ENCODE assay signal across 17 cellular contexts in the genomic region with DNA sequence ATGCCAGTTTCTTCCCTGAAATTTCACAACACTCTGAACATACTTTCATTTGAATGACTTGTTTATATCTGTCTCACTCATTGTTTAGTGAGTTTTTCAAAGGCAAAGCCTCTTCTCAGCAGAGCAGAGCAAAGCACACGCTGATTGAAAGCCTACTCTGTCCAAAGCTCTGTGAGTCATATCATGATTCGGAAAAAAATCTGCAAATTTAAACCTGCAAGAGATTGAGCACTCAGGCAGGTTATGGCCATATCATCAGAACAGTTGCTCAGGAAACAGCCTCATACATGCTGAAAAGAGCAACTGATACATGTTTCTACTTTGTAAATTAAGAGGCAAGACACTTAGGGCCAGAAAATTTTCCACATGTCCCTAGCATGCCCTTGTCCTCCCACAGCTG.
DNase-seq lines count a peak whose midpoint lies in the region; FAIRE-seq and TF ChIP-seq lines count a peak whose summit lies in the region.
"Had no signal": no experiment of that assay in that cellular context is flagged by ENCODE, and none has a peak within 500 bp of the region (broad histone marks: within the 10 kb centered on the region; RNA-seq: fewer than 3 reads in every experiment).

No MANE protein-coding gene starts in this region.

- H4K8ac ChIP-seq in H1 (ENCODE audit: extremely low read depth, insufficient read depth, low read length): no peak overlapping the region

- 0 out of 2 replicates have a peak overlapping the region, but pooled peaks have one; percentile 18 for H2AFZ ChIP-seq in H1 (ENCODE audit: low read length)

- H3K56ac ChIP-seq in H1 (replicated peaks; ENCODE audit: insufficient read length, low read depth, low read length): no peak overlapping the region

- H3K79me1 ChIP-seq in H1 (ENCODE audit: low read depth, low read length): no peaks in the 10 kb centered on the region

- H3K4ac ChIP-seq in H1 (replicated peaks; ENCODE audit: insufficient read length, low read depth, low read length): no peak overlapping the region

- H3K23ac ChIP-seq in H1 (ENCODE audit: insufficient read length): no peak overlapping the region

- H2BK5ac ChIP-seq in H1 (ENCODE audit: low read depth, low read length): no peak overlapping the region

- TF ChIP-seq RAD21 in H1 (IDR thresholded peaks at IDR 0.05 in 1 of 2, conservative IDR thresholded peaks at IDR 0.05 in 1 of 2; ENCODE audit: low read depth in 2 of 2, low read length in 2 of 2): no peak

- no peak overlapping the region for H2BK12ac ChIP-seq in H1 (ENCODE audit: low read depth, low read length)

- TF ChIP-seq POLR2A in breast epithelium (IDR thresholded peaks at IDR 0.05) (no peak), H1 (IDR thresholded peaks at IDR 0.05; ENCODE audit: control extremely low read depth in 1 of 2, low read depth in 2 of 2, low read length in 2 of 2) (no peak)

- FAIRE-seq in H1 (lab: Jason Lieb, UNC): no peak
- FAIRE-seq in urothelium cell line (lab: Jason Lieb, UNC): no peak
- FAIRE-seq: A204.1 had no signal

- no peak overlapping the region for H2BK120ac ChIP-seq in H1 (replicated peaks; ENCODE audit: low read depth, low read length)

- H4K5ac ChIP-seq in H1 (ENCODE audit: insufficient read length, low read depth, low read length): no peak overlapping the region

- no peak overlapping the region for H3K27ac Mint-ChIP-seq in MCF 10A (ENCODE audit: low read depth, unreplicated experiment)
- H3K27ac Mint-ChIP-seq: activated naive CD8-positive, alpha-beta T cell treated with anti-CD3 and anti-CD28 coated beads, Interleukin-2, amount 10 ng/mL, durations not matched to agents 7 days and 5 days had no signal

- no peak overlapping the region for H3K4me3 Mint-ChIP-seq in MCF 10A (ENCODE audit: unreplicated experiment)
- H3K4me3 Mint-ChIP-seq: activated naive CD8-positive, alpha-beta T cell treated with anti-CD3 and anti-CD28 coated beads, Interleukin-2, amount 10 ng/mL, durations not matched to agents 7 days and 5 days had no signal

- no peaks in the 10 kb centered on the region for H3K4me1 Mint-ChIP-seq in MCF 10A (ENCODE audit: insufficient read depth, unreplicated experiment)
- H3K4me1 Mint-ChIP-seq: activated naive CD8-positive, alpha-beta T cell treated with anti-CD3 and anti-CD28 coated beads, Interleukin-2, amount 10 ng/mL, durations not matched to agents 7 days and 5 days had no signal

- H3K27me3 ChIP-seq in breast epithelium (no peaks in the 10 kb centered on the region), H1 (replicated peaks in 1 of 4; ENCODE audit: control insufficient read depth in 3 of 4, extremely low read depth in 1 of 4, insufficient read depth in 3 of 4, low read length in 3 of 4) (no peaks in the 10 kb centered on the region), ascending aorta (no peaks in the 10 kb centered on the region)
- H3K27me3 ChIP-seq: BE2C had no signal

- H3K9me3 ChIP-seq in breast epithelium: no peaks in the 10 kb centered on the region
- H3K9me3 ChIP-seq in H1 (ENCODE audit: insufficient read depth in 2 of 2, low read depth in 1 of 2, low read length in 1 of 2): no peaks in the 10 kb centered on the region
- H3K9me3 ChIP-seq in ascending aorta: no peaks in the 10 kb centered on the region
- H3K9me3 ChIP-seq: BE2C, mucosa of descending colon, psoas muscle had no signal

- H2BK15ac ChIP-seq in H1 (ENCODE audit: low read length): no peak overlapping the region

- H3K14ac ChIP-seq in H1 (ENCODE audit: insufficient read length): no peak overlapping the region

- TF ChIP-seq CTCF in breast epithelium (IDR thresholded peaks at IDR 0.05): no peak
- no peak for TF ChIP-seq CTCF in MCF 10A (IDR thresholded peaks at IDR 0.05; ENCODE audit: unreplicated experiment)
- no peak for TF ChIP-seq CTCF in H1 (IDR thresholded peaks at IDR 0.05; ENCODE audit: control extremely low read depth in 1 of 3, insufficient read depth in 1 of 3, low read depth in 1 of 3, low read length in 3 of 3)
- TF ChIP-seq CTCF in ascending aorta (IDR thresholded peaks at IDR 0.05): no peak

- no peak overlapping the region for H2AK5ac ChIP-seq in H1 (ENCODE audit: low read depth, low read length)

- no peaks in the 10 kb centered on the region for H3K9me3 Mint-ChIP-seq in MCF 10A (ENCODE audit: unreplicated experiment)
- H3K9me3 Mint-ChIP-seq: activated naive CD8-positive, alpha-beta T cell treated with anti-CD3 and anti-CD28 coated beads, Interleukin-2, amount 10 ng/mL, durations not matched to agents 7 days and 5 days had no signal

- DNase-seq in breast epithelium (ENCODE audit: low spot score in 2 of 2) (no peak), MCF 10A (ENCODE audit: unreplicated experiment) (no peak), H1 (ENCODE audit: low read depth in 1 of 2, low spot score in 2 of 2) (no peak), middle frontal gyrus (ENCODE audit: extremely low spot score, low spot score) (peak; percentile 4), urothelium cell line (ENCODE audit: low spot score) (peak; percentile 25), NCI-H526 treated with DMSO at 0.1 percent for 48 hours (lab: John Stamatoyannopoulos, UW) (no peak), ascending aorta (ENCODE audit: low spot score in 2 of 2) (no peak)
- DNase-seq in stimulated activated naive CD4-positive, alpha-beta T cell (lab: John Stamatoyannopoulos, UW): no peak
- DNase-seq: activated CD4-positive, alpha-beta T cell treated with anti-CD3 and anti-CD28 coated beads for 4 hours; activated naive CD8-positive, alpha-beta T cell treated with anti-CD3 and anti-CD28 coated beads, Interleukin-2, amount 10 ng/mL, durations not matched to agents 7 days and 5 days; BE2C; Calu3; mucosa of descending colon; NCI-H1417; NCI-H2107; psoas muscle had no signal

- H3K36me3 ChIP-seq in breast epithelium: no peaks in the 10 kb centered on the region
- H3K36me3 ChIP-seq in H1 (ENCODE audit: control insufficient read depth in 2 of 4, insufficient read depth in 4 of 4, low read length in 3 of 4): no peaks in the 10 kb centered on the region
- no peaks in the 10 kb centered on the region for H3K36me3 ChIP-seq in ascending aorta
- H3K36me3 ChIP-seq: BE2C had no signal

- no peak overlapping the region for H3K4me3 ChIP-seq in breast epithelium
- no peak overlapping the region for H3K4me3 ChIP-seq in H1 (ENCODE audit: extremely low read depth in 1 of 4, insufficient read depth in 2 of 4, low read depth in 3 of 4, low read length in 4 of 4)
- no peak overlapping the region for H3K4me3 ChIP-seq in ascending aorta
- H3K4me3 ChIP-seq: mucosa of descending colon, psoas muscle had no signal

- CTCF ChIA-PET in MCF 10A (lab: Yijun Ruan, JAX): no interaction called here
- CTCF ChIA-PET in H1 (lab: Charles Lee; ENCODE audit: partially characterized antibody): no interaction called here

- H3K4me2 ChIP-seq in H1 (ENCODE audit: insufficient read depth in 1 of 2, low read depth in 2 of 2, low read length in 2 of 2): no peak overlapping the region

- H3K23me2 ChIP-seq in H1 (ENCODE audit: low read depth, low read length): no peaks in the 10 kb centered on the region

- no peak overlapping the region for H4K91ac ChIP-seq in H1 (replicated peaks; ENCODE audit: insufficient read length, low read length)

- H3K18ac ChIP-seq in H1 (ENCODE audit: extremely low read depth, low read length): no peak overlapping the region

- H4K20me1 ChIP-seq in H1 (replicated peaks in 1 of 2; ENCODE audit: control insufficient read depth in 1 of 2, insufficient read depth in 2 of 2, low read length in 2 of 2): no peaks in the 10 kb centered on the region

- no peak for TF ChIP-seq EP300 in H1 (IDR thresholded peaks at IDR 0.05; ENCODE audit: borderline replicate concordance in 1 of 2, low read depth in 2 of 2, low read length in 2 of 2)

- no peaks in the 10 kb centered on the region for H3K4me1 ChIP-seq in breast epithelium
- no peaks in the 10 kb centered on the region for H3K4me1 ChIP-seq in H1 (replicated peaks in 1 of 4; ENCODE audit: control insufficient read depth in 3 of 4, insufficient read depth in 4 of 4, low read length in 3 of 4)
- no peaks in the 10 kb centered on the region for H3K4me1 ChIP-seq in ascending aorta
- H3K4me1 ChIP-seq: BE2C, psoas muscle had no signal

- H3K36me3 Mint-ChIP-seq in MCF 10A (ENCODE audit: insufficient read depth, unreplicated experiment): peaks cover 5% of the 10 kb centered on the region
- H3K36me3 Mint-ChIP-seq: activated naive CD8-positive, alpha-beta T cell treated with anti-CD3 and anti-CD28 coated beads, Interleukin-2, amount 10 ng/mL, durations not matched to agents 7 days and 5 days had no signal

- WGBS in H1 (ENCODE audit: extremely low coverage in 1 of 2, insufficient coverage in 1 of 2, insufficient read length in 1 of 2, insufficient replicate concordance in 2 of 2, low coverage in 1 of 2, low lambda C conversion rate in 2 of 2, missing lambda C conversion rate in 1 of 2), 2 experiments: 95% methylated on average over 2 of the region's 2 CpGs; no CpG with 5 or more reads in 1 of the 2 experiments

- H2BK20ac ChIP-seq in H1 (ENCODE audit: low read length): no peak overlapping the region

- no TSS peak for BruUV-seq in MCF 10A (replicated peaks; lab: Mats Ljungman, UMichigan)

- POLR2A ChIA-PET in MCF 10A (lab: Yijun Ruan, JAX): no interaction called here
- POLR2A ChIA-PET in H1 (lab: Charles Lee; ENCODE audit: partially characterized antibody): no interaction called here

- no peaks in the 10 kb centered on the region for H3K79me2 ChIP-seq in H1 (ENCODE audit: control insufficient read depth in 1 of 2, insufficient read depth in 2 of 2, low read length in 2 of 2)

- H3K27me3 Mint-ChIP-seq in MCF 10A (ENCODE audit: insufficient read depth, unreplicated experiment): no peaks in the 10 kb centered on the region

- intact Hi-C loops in breast epithelium (cut with DNase I; ENCODE audit: low total_unique reads): no loop called here
- intact Hi-C loops in MCF 10A (cut with micrococcal nuclease): no loop called here
- intact Hi-C loops in ascending aorta (cut with DNase I): no loop called here

- peak overlapping the region; percentile 14 to 77 for H3K27ac ChIP-seq in breast epithelium
- H3K27ac ChIP-seq in H1 (ENCODE audit: low read depth, low read length): no peak overlapping the region
- H3K27ac ChIP-seq in ascending aorta: no peak overlapping the region

- H3K9ac ChIP-seq in H1 (replicated peaks in 1 of 4; ENCODE audit: extremely low read depth in 1 of 4, low read depth in 3 of 4, low read length in 3 of 4): no peak overlapping the region

TF ChIP-seq in H1, 55 proteins besides CTCF, POLR2A, EP300 and RAD21 (continues in another document):
- no peak for TF ChIP-seq BCL11A (IDR thresholded peaks at IDR 0.05; ENCODE audit: low read depth in 2 of 2, low read length in 2 of 2)
- no peak for TF ChIP-seq NRF1 (IDR thresholded peaks at IDR 0.05; ENCODE audit: low read depth, low read length)
- TF ChIP-seq TBP (IDR thresholded peaks at IDR 0.05; ENCODE audit: low read depth, low read length): no peak
- TF ChIP-seq, protein P1, sequence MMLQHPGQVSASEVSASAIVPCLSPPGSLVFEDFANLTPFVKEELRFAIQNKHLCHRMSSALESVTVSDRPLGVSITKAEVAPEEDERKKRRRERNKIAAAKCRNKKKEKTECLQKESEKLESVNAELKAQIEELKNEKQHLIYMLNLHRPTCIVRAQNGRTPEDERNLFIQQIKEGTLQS (IDR thresholded peaks at IDR 0.05; ENCODE audit: insufficient read depth, low read depth, low read length): no peak
- no peak for TF ChIP-seq SUZ12 (IDR thresholded peaks at IDR 0.05; ENCODE audit: low read length)
- TF ChIP-seq JUN (IDR thresholded peaks at IDR 0.05; ENCODE audit: low read depth, low read length): no peak
- TF ChIP-seq SP1 (IDR thresholded peaks at IDR 0.05; ENCODE audit: low read depth, low read length): no peak

Comparison
In these comparisons a context has a peak if more than half of its experiments do, and no peak if none do; other contexts are left out.
1. DNase-seq: peak in middle frontal gyrus (single experiment) and urothelium cell line (single experiment); none in breast epithelium (0 of 2), MCF 10A (single experiment), H1 (0 of 2), NCI-H526 treated with DMSO at 0.1 percent for 48 hours (single experiment), ascending aorta (0 of 2) and stimulated activated naive CD4-positive, alpha-beta T cell (0 of 6).
2. H3K27ac ChIP-seq: peak in breast epithelium (2 of 2); none in H1 (single experiment) and ascending aorta (0 of 2).